In genomic region chr20:57688864-57689263, GRCh38 we compare ENCODE assay signal across 16 cellular contexts. TPM values are rescaled to one million over a fixed set of nuclear protein-coding genes. Genes with fewer than 3 reads are reported as not detected.
DNase-seq lines count a peak whose midpoint lies in the region; ATAC-seq and TF ChIP-seq lines count a peak whose summit lies in the region.
"Had no signal": no experiment of that assay in that cellular context is flagged by ENCODE, and none has a peak within 500 bp of the region (broad histone marks: within the 10 kb centered on the region; RNA-seq: fewer than 3 reads in every experiment).

No MANE protein-coding gene starts in this region.

- intact Hi-C loops in right cardiac atrium (cut with DNase I): no loop called here

- no peaks in the 10 kb centered on the region for H3K9me2 ChIP-seq in Loucy (replicated peaks; ENCODE audit: low read depth, low read length)

- no peak overlapping the region for H3K4me3 ChIP-seq in Loucy (ENCODE audit: low read length, poor library complexity, severe bottlenecking)
- no peak overlapping the region for H3K4me3 ChIP-seq in right cardiac atrium (ENCODE audit: low read length)
- H3K4me3 ChIP-seq in skeletal muscle tissue (ENCODE audit: low read length in 3 of 3): no peak overlapping the region
- H3K4me3 ChIP-seq: GM23338, MG63 had no signal

- H3K4me2 ChIP-seq in Loucy (ENCODE audit: low read depth, low read length, poor library complexity, severe bottlenecking): peak overlapping the region; percentile 44
- H3K4me2 ChIP-seq: GM23338 had no signal

- no peaks in the 10 kb centered on the region; the same call in 1 of the 2 replicates for H3F3A ChIP-seq in Loucy (ENCODE audit: low read depth)

- H3K27ac ChIP-seq in caudate nucleus (ENCODE audit: low read depth, low read length): no peak overlapping the region
- no peak overlapping the region for H3K27ac ChIP-seq in right cardiac atrium (ENCODE audit: low read length)
- H3K27ac ChIP-seq in skeletal muscle tissue (ENCODE audit: low read depth, low read length): peak overlapping the region; percentile 12

- H2AFZ ChIP-seq in Loucy (ENCODE audit: low read length): no peak overlapping the region
- H2AFZ ChIP-seq: GM23338 had no signal

- no peaks in the 10 kb centered on the region for H3K9me3 ChIP-seq in Loucy (ENCODE audit: insufficient read depth, low read depth, low read length)
- H3K9me3 ChIP-seq in right cardiac atrium (ENCODE audit: control insufficient read depth, low read length): no peaks in the 10 kb centered on the region
- no peaks in the 10 kb centered on the region for H3K9me3 ChIP-seq in skeletal muscle tissue (ENCODE audit: control insufficient read depth in 3 of 3, low read length in 3 of 3)
- H3K9me3 ChIP-seq: BE2C, MG63 had no signal

- DNase-seq in caudate nucleus (lab: John Stamatoyannopoulos, UW) (peak in 41 of 61 donors; percentile 21 to 83 (median 46)), right cardiac atrium (peak; percentile 76 to 94 (median 93)), NCI-H2227 treated with DMSO at 0.1 percent for 48 hours (lab: John Stamatoyannopoulos, UW) (no peak), GM03348 (ENCODE audit: low spot score) (no peak)
- DNase-seq: activated CD4-positive, alpha-beta T cell treated with anti-CD3 and anti-CD28 coated beads for 48 hours; activated T-cell treated with anti-CD3 and anti-CD28 coated beads, Interleukin-2, amount 50 U/mL, for 1 hour; BE2C; DMS53; MG63; NCI-H82 had no signal

- no peaks in the 10 kb centered on the region for H3K36me3 ChIP-seq in Loucy (ENCODE audit: insufficient read depth, low read length)
- no peaks in the 10 kb centered on the region for H3K36me3 ChIP-seq in skeletal muscle tissue (ENCODE audit: control insufficient read depth in 3 of 3, insufficient read depth in 3 of 3, low read length in 3 of 3)
- H3K36me3 ChIP-seq: BE2C, MG63 had no signal

- no peaks in the 10 kb centered on the region for H4K20me1 ChIP-seq in Loucy (ENCODE audit: insufficient read depth, low read length, poor library complexity, severe bottlenecking)

- peaks cover 70% of the 10 kb centered on the region for H3K4me1 ChIP-seq in Loucy (ENCODE audit: insufficient read depth, low read length, poor library complexity, severe bottlenecking)
- H3K4me1 ChIP-seq in right cardiac atrium (ENCODE audit: control insufficient read depth, insufficient read depth, low read length): peaks cover 19% of the 10 kb centered on the region
- H3K4me1 ChIP-seq in skeletal muscle tissue (ENCODE audit: control insufficient read depth in 3 of 3, insufficient read depth in 3 of 3, low read length in 3 of 3): peaks cover 51 to 67% (median 67%) of the 10 kb centered on the region in 3 donors

- TF ChIP-seq CTCF in Loucy (conservative IDR thresholded peaks at IDR 0.05; ENCODE audit: low read length): no peak

- peak overlapping the region; percentile 15 for H3K9ac ChIP-seq in Loucy (ENCODE audit: low read depth, low read length, poor library complexity, severe bottlenecking)
- H3K9ac ChIP-seq in skeletal muscle tissue (ENCODE audit: low read depth in 1 of 3, low read length in 3 of 3): peak overlapping the region in 2 of 3 donors; percentile 14 to 53

- ATAC-seq in right cardiac atrium (peak; percentile 47 to 58), GM18502 (IDR thresholded peaks at IDR 0.05; ENCODE audit: poor library complexity, unreplicated experiment) (no peak), GM18873 (IDR thresholded peaks at IDR 0.05; ENCODE audit: low FRiP score, unreplicated experiment) (no peak)
- ATAC-seq: GM23338; stimulated activated effector memory CD8-positive, alpha-beta T cell treated with anti-CD3 and anti-CD28 coated beads, Interleukin-12 subunit alpha, Interleukin-12 subunit beta, amount 100 ng/mL, for 72 hours had no signal

- WGBS in right cardiac atrium: 34% methylated on average over 16 of the region's 16 CpGs

- H3K27me3 ChIP-seq in Loucy (ENCODE audit: insufficient read depth, low read length, poor library complexity, severe bottlenecking) (no peaks in the 10 kb centered on the region), right cardiac atrium (ENCODE audit: control insufficient read depth, insufficient read depth) (no peaks in the 10 kb centered on the region), skeletal muscle tissue (ENCODE audit: control insufficient read depth in 3 of 3, insufficient read depth in 3 of 3, low read length in 3 of 3) (no peaks in the 10 kb centered on the region)
- H3K27me3 ChIP-seq: BE2C, MG63 had no signal

- H3K79me2 ChIP-seq in Loucy (ENCODE audit: insufficient read depth, low read length): peaks cover 28% of the 10 kb centered on the region

RNA-seq across cellular contexts. Expression of gene PMEPA1, which starts 21.0 kb away (rescaled TPM):
- total RNA-seq in right cardiac atrium (10 to 100 TPM; 31.7 to 82.0 (median 44.3) TPM), skeletal muscle tissue (5.2 TPM)
- 17.3 TPM for polyA plus RNA-seq in right cardiac atrium

Comparison
In these comparisons a context has a peak if more than half of its experiments do, and no peak if none do; other contexts are left out.
1. DNase-seq: peak in caudate nucleus (41 of 61) and right cardiac atrium (3 of 3); none in NCI-H2227 treated with DMSO at 0.1 percent for 48 hours (single experiment) and GM03348 (single experiment).
2. ATAC-seq: peak in right cardiac atrium (2 of 2); none in GM18502 (single experiment) and GM18873 (single experiment).